In the genomic region with DNA sequence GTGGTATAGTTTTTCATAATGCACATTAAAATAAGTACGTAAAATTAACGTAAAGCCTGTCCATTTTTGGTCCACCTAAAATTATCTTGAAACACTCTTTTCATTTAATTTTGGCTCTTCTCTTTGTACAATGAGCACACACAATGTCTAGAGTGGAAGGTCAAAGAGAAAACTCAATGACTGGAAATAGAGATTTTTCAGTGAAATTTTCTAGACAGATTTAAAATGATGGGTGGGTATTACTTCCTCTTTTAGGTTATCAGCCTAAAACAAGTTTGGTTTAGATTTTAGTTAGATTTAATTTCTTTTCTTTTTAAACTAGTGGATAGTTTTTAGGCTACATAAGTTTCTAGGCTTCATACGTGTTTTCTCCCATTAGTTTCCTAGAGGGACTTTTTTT, we compare ENCODE assay signal across 26 cellular contexts. TPM values are rescaled to one million over a fixed set of nuclear protein-coding genes. Genes with fewer than 3 reads are reported as not detected.
DNase-seq lines count a peak whose midpoint lies in the region; ATAC-seq and TF ChIP-seq lines count a peak whose summit lies in the region.
"Had no signal": no experiment of that assay in that cellular context is flagged by ENCODE, and none has a peak within 500 bp of the region (broad histone marks: within the 10 kb centered on the region; RNA-seq: fewer than 3 reads in every experiment).

No MANE protein-coding gene starts in this region.

- peak overlapping the region; percentile 92 for H3K27ac Mint-ChIP-seq in osteocyte (ENCODE audit: unreplicated experiment)
- H3K27ac Mint-ChIP-seq: activated CD8-positive, alpha-beta T cell treated with anti-CD3 and anti-CD28 coated beads, Interleukin-2, amount 10 ng/mL, durations not matched to agents 7 days and 5 days; CD8-positive, alpha-beta T cell; GM23338; HFFc6 had no signal

- H3K36me3 Mint-ChIP-seq in osteocyte (ENCODE audit: unreplicated experiment): peaks cover 3% of the 10 kb centered on the region
- H3K36me3 Mint-ChIP-seq: CD8-positive, alpha-beta T cell had no signal

- H3K4me1 ChIP-seq in ovary (ENCODE audit: insufficient read depth): peaks cover 15% of the 10 kb centered on the region
- peaks cover 17 to 31% (median 25%) of the 10 kb centered on the region in 4 donors for H3K4me1 ChIP-seq in upper lobe of left lung
- H3K4me1 ChIP-seq: body of pancreas had no signal

- H3K9me3 Mint-ChIP-seq in osteocyte (ENCODE audit: unreplicated experiment): no peaks in the 10 kb centered on the region
- H3K9me3 Mint-ChIP-seq: CD8-positive, alpha-beta T cell; GM23338; HFFc6 had no signal

- H3K27me3 ChIP-seq in ovary (no peaks in the 10 kb centered on the region), upper lobe of left lung (no peaks in the 10 kb centered on the region)
- H3K27me3 ChIP-seq: body of pancreas, heart left ventricle, neutrophil, upper lobe of right lung had no signal

- WGBS in ovary, 3 donors: 86 to 98% (median 95%) methylated on average over 3 of the region's 3 CpGs
- 83 to 91% methylated on average over 3 of the region's 3 CpGs for WGBS in upper lobe of left lung, 2 donors

- H3K36me3 ChIP-seq in ovary (no peaks in the 10 kb centered on the region), upper lobe of left lung (peaks cover 0 to 5% (median 0%) of the 10 kb centered on the region in 4 donors)

- H3K27me3 Mint-ChIP-seq in osteocyte (ENCODE audit: unreplicated experiment): no peaks in the 10 kb centered on the region

- no peak overlapping the region for H3K4me3 ChIP-seq in ovary
- no peak overlapping the region for H3K4me3 ChIP-seq in upper lobe of left lung
- H3K4me3 ChIP-seq: body of pancreas, GM23338, heart left ventricle, PC-9, upper lobe of right lung had no signal

- H3K9me3 ChIP-seq in ovary (no peaks in the 10 kb centered on the region), upper lobe of left lung (no peaks in the 10 kb centered on the region)
- H3K9me3 ChIP-seq: body of pancreas, heart left ventricle, neutrophil, upper lobe of right lung had no signal

- H3K27ac ChIP-seq in ovary (no peak overlapping the region), upper lobe of left lung (no peak overlapping the region)
- H3K27ac ChIP-seq: body of pancreas, neutrophil, PC-9, upper lobe of right lung had no signal

- intact Hi-C loops in ovary (cut with DNase I): no loop called here

- TF ChIP-seq CTCF in osteocyte (IDR thresholded peaks at IDR 0.05) (no peak), ovary (IDR thresholded peaks at IDR 0.05) (no peak), upper lobe of left lung (IDR thresholded peaks at IDR 0.05) (no peak)

- no peak overlapping the region for H3K4me3 Mint-ChIP-seq in osteocyte (ENCODE audit: unreplicated experiment)
- H3K4me3 Mint-ChIP-seq: activated CD8-positive, alpha-beta T cell treated with anti-CD3 and anti-CD28 coated beads, Interleukin-2, amount 10 ng/mL, durations not matched to agents 7 days and 5 days; CD8-positive, alpha-beta T cell; GM23338; HFFc6 had no signal

- ATAC-seq in GM18867 (IDR thresholded peaks at IDR 0.05; ENCODE audit: unreplicated experiment) (peak; percentile 51), HG02870 (IDR thresholded peaks at IDR 0.05; ENCODE audit: unreplicated experiment) (peak; percentile 36), HG03469 (IDR thresholded peaks at IDR 0.05; ENCODE audit: unreplicated experiment) (no peak), GM21825 (IDR thresholded peaks at IDR 0.05; ENCODE audit: unreplicated experiment) (no peak), upper lobe of left lung (ENCODE audit: low FRiP score in 2 of 2) (no peak)
- ATAC-seq: activated CD8-positive, alpha-beta T cell treated with anti-CD3 and anti-CD28 coated beads, Interleukin-2, amount 10 ng/mL, durations not matched to agents 7 days and 5 days; body of pancreas; CD8-positive, alpha-beta T cell; GM23338; heart left ventricle; upper lobe of right lung had no signal

- DNase-seq in OCI-M1 (lab: John Stamatoyannopoulos, UW) (peak; percentile 39), osteocyte (ENCODE audit: extremely low spot score, unreplicated experiment) (no peak), ovary (no peak), upper lobe of left lung (no peak)
- DNase-seq: activated CD8-positive, alpha-beta T cell treated with anti-CD3 and anti-CD28 coated beads, Interleukin-2, amount 10 ng/mL, durations not matched to agents 7 days and 5 days; activated effector memory CD4-positive, alpha-beta T cell treated with Interleukin-2 at 50 U/mL for 16 hours; activated T-cell treated with anti-CD3 and anti-CD28 coated beads for 4 hours; body of pancreas; CD8-positive, alpha-beta T cell; effector CD4-positive, alpha-beta T cell; erythroblast; heart left ventricle; HFFc6; mammary epithelial cell; NCI-H1436 treated with DMSO at 0.1 percent for 48 hours; NCI-H446 treated with DMSO at 0.1 percent for 48 hours; PC-9; SHP77; stimulated activated CD4-positive, alpha-beta T cell treated with anti-CD3 and anti-CD28 coated beads, Interleukin-1b, Interleukin-23, amount 100 ng/mL, for 48 hours; upper lobe of right lung had no signal

- TF ChIP-seq EP300 in ovary (IDR thresholded peaks at IDR 0.05) (no peak), upper lobe of left lung (IDR thresholded peaks at IDR 0.05) (no peak)

- TF ChIP-seq POLR2A in ovary (IDR thresholded peaks at IDR 0.05): no peak
- TF ChIP-seq POLR2A in upper lobe of left lung (IDR thresholded peaks at IDR 0.05): no peak

- H3K4me1 Mint-ChIP-seq in osteocyte (ENCODE audit: unreplicated experiment): peaks cover 88% of the 10 kb centered on the region

RNA-seq across cellular contexts. Expression of gene DSE, which starts 24.9 kb away (rescaled TPM):
- total RNA-seq in osteocyte (57.2 and 67.1 TPM in 2 replicates), ovary (10 to 100 TPM; 27.9 to 61.6 (median 43.1) TPM), upper lobe of left lung (10 to 100 TPM; 20.1 to 68.1 (median 40.6) TPM)
- 10 to 100 TPM; 23.1 to 29.0 TPM for polyA plus RNA-seq in ovary

Comparison
In these comparisons a context has a peak if more than half of its experiments do, and no peak if none do; other contexts are left out.
1. ATAC-seq: peak in GM18867 (single experiment) and HG02870 (single experiment); none in HG03469 (single experiment), GM21825 (single experiment) and upper lobe of left lung (0 of 2).